24 cellular contexts compared by ENCODE assay signal in the genomic region with DNA sequence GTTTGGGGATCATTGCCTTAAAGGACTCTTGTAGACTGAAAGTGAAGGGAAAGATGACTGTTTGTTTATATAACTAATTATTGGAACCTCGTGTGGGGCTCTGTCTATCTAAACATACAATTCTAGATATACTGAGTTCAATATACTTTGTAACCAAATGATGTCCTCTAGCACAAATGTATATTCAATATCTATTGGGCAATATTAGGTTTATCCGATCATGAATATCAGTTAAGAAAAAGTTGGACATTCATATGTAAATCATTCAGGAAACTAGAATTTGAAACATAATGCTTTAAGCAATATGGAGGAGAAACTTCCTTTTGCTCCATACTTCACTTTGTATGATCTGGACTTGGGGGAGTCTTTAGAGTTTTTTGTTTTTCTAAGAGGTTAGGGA.
"Had no signal": no experiment of that assay in that cellular context is flagged by ENCODE, and none has a peak within 500 bp of the region (broad histone marks: within the 10 kb centered on the region; RNA-seq: fewer than 3 reads in every experiment).

No MANE protein-coding gene starts in this region.

- FAIRE-seq: endometrium, islet of Langerhans, keratinocyte had no signal

- H3K9me3 ChIP-seq: esophagus squamous epithelium, gastrocnemius medialis, heart right ventricle, left lung, lower lobe of right lung, mucosa of descending colon had no signal

- H3K27me3 ChIP-seq: dorsolateral prefrontal cortex, esophagus squamous epithelium, gastrocnemius medialis, heart right ventricle, left lung had no signal

- ATAC-seq: esophagus mucosa; gastrocnemius medialis; heart right ventricle; left lung; left ventricle myocardium superior; lower lobe of right lung; mucosa of descending colon; naive thymus-derived CD8-positive, alpha-beta T cell had no signal

- H3K27ac ChIP-seq: coronary artery, dorsolateral prefrontal cortex, epithelial cell of prostate, esophagus squamous epithelium, gastrocnemius medialis, heart right ventricle, left lung, lower lobe of right lung had no signal

- H3K4me1 Mint-ChIP-seq: naive B cell had no signal

- H3K36me3 ChIP-seq: esophagus squamous epithelium, gastrocnemius medialis, heart right ventricle, left lung, lower lobe of right lung had no signal

- H3K9me3 Mint-ChIP-seq: mesothelial cell of epicardium; naive B cell; naive thymus-derived CD8-positive, alpha-beta T cell had no signal

- H3K27ac Mint-ChIP-seq: mesothelial cell of epicardium; naive B cell; naive thymus-derived CD8-positive, alpha-beta T cell had no signal

- H3K4me1 ChIP-seq: gastrocnemius medialis, heart right ventricle, left lung, lower lobe of right lung had no signal

- H3K4me3 ChIP-seq: coronary artery, dorsolateral prefrontal cortex, esophagus squamous epithelium, gastrocnemius medialis, heart right ventricle, left lung, lower lobe of right lung, mucosa of descending colon had no signal

- H3K4me3 Mint-ChIP-seq: mesothelial cell of epicardium; naive B cell; naive thymus-derived CD8-positive, alpha-beta T cell had no signal

- H3K36me3 Mint-ChIP-seq: mesothelial cell of epicardium; naive B cell; naive thymus-derived CD8-positive, alpha-beta T cell had no signal

- DNase-seq: dermis blood vessel endothelial cell; dorsolateral prefrontal cortex; effector CD4-positive, alpha-beta T cell; effector memory CD4-positive, alpha-beta T cell; esophagus squamous epithelium; foreskin melanocyte; gastrocnemius medialis; glutamatergic neuron; heart right ventricle; hippocampal formation; left cardiac atrium; left lung; left ventricle myocardium superior; lower lobe of right lung; mucosa of descending colon; naive B cell; naive thymus-derived CD8-positive, alpha-beta T cell had no signal
